Comparison of ENCODE assay signal across 8 cellular contexts in the genomic region with DNA sequence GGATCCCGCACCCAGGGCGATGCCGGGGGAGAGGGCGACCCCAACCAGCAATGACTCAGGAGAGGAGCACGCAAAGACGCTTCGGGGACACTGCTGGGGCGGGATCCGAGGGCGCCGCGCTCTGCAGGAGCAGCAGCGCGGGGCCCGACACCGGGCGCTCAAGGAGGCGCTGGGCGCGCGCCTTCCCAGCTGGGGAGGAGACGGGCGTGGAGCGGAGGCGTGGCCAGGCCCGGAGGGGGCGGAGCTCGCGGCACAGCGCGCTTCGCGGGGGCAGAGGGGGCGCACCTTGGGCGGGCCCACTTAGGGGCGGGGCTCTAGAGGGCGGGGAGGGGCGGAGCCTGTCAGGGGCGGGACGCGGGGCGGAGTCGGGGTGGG. TPM values are rescaled to one million over a fixed set of nuclear protein-coding genes. Genes with fewer than 3 reads are reported as not detected.
DNase-seq lines count a peak whose midpoint lies in the region; ATAC-seq and TF ChIP-seq lines count a peak whose summit lies in the region.

No MANE protein-coding gene starts in this region.

- H3K36me3 Mint-ChIP-seq in CD14-positive monocyte (peaks cover 11 to 29% of the 10 kb centered on the region in 2 donors), endothelial cell (ENCODE audit: low read depth, unreplicated experiment) (peaks cover 11% of the 10 kb centered on the region), mesothelial cell of epicardium (peaks cover 8% of the 10 kb centered on the region)

- intact Hi-C loops in CD14-positive monocyte (cut with micrococcal nuclease): loop anchor here (2.0 to 10.0 kb wide), 8 partner anchors 17 to 820 kb away; partner anchors contain the start of genes CFAP410 (in 2 of the 2), LRRC3 (in 1 of the 2), PTTG1IP (in 1 of the 2) and UBE2G2 (in 1 of the 2)

- H3K27me3 Mint-ChIP-seq in CD14-positive monocyte (ENCODE audit: low read depth in 3 of 3) (peaks cover 2 to 7% (median 5%) of the 10 kb centered on the region in 3 donors), endothelial cell (ENCODE audit: unreplicated experiment) (peaks cover 5% of the 10 kb centered on the region), mesothelial cell of epicardium (ENCODE audit: low read depth) (no peaks in the 10 kb centered on the region)

- H3K9me3 Mint-ChIP-seq in CD14-positive monocyte (peaks cover 13 to 37% (median 33%) of the 10 kb centered on the region in 7 donors), endothelial cell (ENCODE audit: unreplicated experiment) (peaks cover 7% of the 10 kb centered on the region), mesothelial cell of epicardium (peaks cover 18% of the 10 kb centered on the region)

- H3K27ac Mint-ChIP-seq in CD14-positive monocyte: peak overlapping the region in 1 of 7 donors; percentile 16
- H3K27ac Mint-ChIP-seq in endothelial cell (ENCODE audit: unreplicated experiment): no peak overlapping the region
- H3K27ac Mint-ChIP-seq in mesothelial cell of epicardium: no peak overlapping the region

- H3K4me3 Mint-ChIP-seq in CD14-positive monocyte (peak overlapping the region; percentile 67 to 68), endothelial cell (ENCODE audit: unreplicated experiment) (peak overlapping the region; percentile 62), mesothelial cell of epicardium (peak overlapping the region; percentile 63)

- no peak for TF ChIP-seq CTCF in CD14-positive monocyte (IDR thresholded peaks at IDR 0.05)
- TF ChIP-seq CTCF in endothelial cell (IDR thresholded peaks at IDR 0.05; ENCODE audit: unreplicated experiment): no peak
- TF ChIP-seq CTCF in mesothelial cell of epicardium (IDR thresholded peaks at IDR 0.05; ENCODE audit: unreplicated experiment): no peak

- H3K4me1 Mint-ChIP-seq in CD14-positive monocyte: peaks cover 20% of the 10 kb centered on the region
- H3K4me1 Mint-ChIP-seq in endothelial cell (ENCODE audit: unreplicated experiment): peaks cover 6% of the 10 kb centered on the region
- peaks cover 4% of the 10 kb centered on the region for H3K4me1 Mint-ChIP-seq in mesothelial cell of epicardium

- peak; percentile 67 for ATAC-seq in GM19455 (IDR thresholded peaks at IDR 0.05; ENCODE audit: unreplicated experiment)

- peak; percentile 90 for DNase-seq in CD14-positive monocyte (ENCODE audit: low spot score)
- peak; percentile 84 for DNase-seq in HK-2 (ENCODE audit: unreplicated experiment)
- peak; percentile 60 for DNase-seq in NOMO-1 treated with DMSO at 0.1 percent for 48 hours (lab: John Stamatoyannopoulos, UW; ENCODE audit: unreplicated experiment)
- peak; percentile 97 for DNase-seq in activated CD8-positive, alpha-beta memory T cell treated with anti-CD3 and anti-CD28 coated beads, Interleukin-2, amount 50 U/mL, for 48 hours
- peak; percentile 89 for DNase-seq in endothelial cell (ENCODE audit: low spot score)
- DNase-seq in mesothelial cell of epicardium (ENCODE audit: low spot score in 2 of 2, unreplicated experiment in 2 of 2): peak; percentile 86 to 91
- peak; percentile 87 for DNase-seq in stimulated activated CD8-positive, alpha-beta memory T cell treated with anti-CD3 and anti-CD28 coated beads, Interleukin-12 subunit alpha, Interleukin-12 subunit beta, amount 100 ng/mL, for 4 hours (ENCODE audit: low read depth)

RNA-seq across cellular contexts. Expression of gene SUMO3, which starts 0.4 kb away (rescaled TPM):
- 100 to 1,000 TPM; 109 to 112 TPM for polyA plus RNA-seq in CD14-positive monocyte
- total RNA-seq in endothelial cell (ENCODE audit: unreplicated experiment) (69.0 TPM), mesothelial cell of epicardium (82.2 to 84.5 TPM (median 83.9 TPM) in 3 replicates)

RNA-seq across cellular contexts. Expression of gene UBE2G2, which starts 15.9 kb away (rescaled TPM):
- 10 to 100 TPM; 22.5 to 31.0 TPM for polyA plus RNA-seq in CD14-positive monocyte
- 49.6 TPM for total RNA-seq in endothelial cell (ENCODE audit: unreplicated experiment)
- total RNA-seq in mesothelial cell of epicardium: 95.4 to 102 TPM (median 97.2 TPM) in 3 replicates

RNA-seq across cellular contexts. Expression of gene PTTG1IP, which starts 56.0 kb away (rescaled TPM):
- polyA plus RNA-seq in CD14-positive monocyte: 100 to 1,000 TPM; 206 to 238 TPM
- total RNA-seq in endothelial cell (ENCODE audit: unreplicated experiment) (223 TPM), mesothelial cell of epicardium (200 to 205 TPM (median 204 TPM) in 3 replicates)

Comparison
In these comparisons a context has a peak if more than half of its experiments do, and no peak if none do; other contexts are left out.
1. Peak in every context shown above with its lines: DNase-seq and ATAC-seq.